In the genomic region with DNA sequence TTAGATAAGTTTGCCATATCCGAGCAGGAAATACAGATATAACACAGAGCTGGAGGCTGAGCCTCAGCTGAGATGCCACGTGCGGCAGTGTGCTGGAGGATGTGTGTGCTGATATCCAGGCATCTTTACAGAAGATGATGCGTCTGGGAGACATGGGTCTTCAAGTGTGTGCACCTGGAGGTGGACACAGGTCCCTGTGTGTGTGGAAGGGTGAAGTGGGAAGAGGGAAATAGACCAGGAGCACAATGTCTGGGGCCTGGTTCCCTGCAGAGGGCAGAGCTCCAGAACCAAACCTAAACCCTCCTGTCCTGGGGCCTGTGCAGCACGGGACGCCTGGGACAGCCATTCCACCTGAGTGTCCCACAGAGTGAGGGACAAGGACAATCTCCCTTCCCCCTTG, we compare ENCODE assay signal across 39 cellular contexts.
"Had no signal": no experiment of that assay in that cellular context is flagged by ENCODE, and none has a peak within 500 bp of the region (broad histone marks: within the 10 kb centered on the region; RNA-seq: fewer than 3 reads in every experiment).

No MANE protein-coding gene starts in this region.

- H3K27me3 Mint-ChIP-seq: activated CD4-positive, alpha-beta memory T cell treated with anti-CD3 and anti-CD28 coated beads for 36 hours; activated CD4-positive, alpha-beta T cell treated with anti-CD3 and anti-CD28 coated beads for 36 hours; activated CD4-positive, alpha-beta T cell treated with anti-CD3 and anti-CD28 coated beads, Interleukin-2, amount 10 ng/mL, durations not matched to agents 24 days and 14 days; activated CD8-positive, alpha-beta T cell treated with anti-CD3 and anti-CD28 coated beads for 36 hours; activated naive CD8-positive, alpha-beta T cell treated with anti-CD3 and anti-CD28 coated beads for 36 hours; activated T-helper 17 cell treated with anti-CD3 and anti-CD28 coated beads, Interleukin-2, amount 50 U/mL, for 72 hours had no signal

- H3K4me1 ChIP-seq: adrenal gland, body of pancreas, breast epithelium had no signal

- H3K27me3 ChIP-seq: adrenal gland, body of pancreas, brain microvascular endothelial cell, breast epithelium had no signal

- FAIRE-seq: astrocyte, TTC549 had no signal

- H3K36me3 ChIP-seq: adrenal gland, brain microvascular endothelial cell, breast epithelium, WERI-Rb-1 had no signal

- H3K27ac ChIP-seq: adrenal gland, body of pancreas, brain microvascular endothelial cell, breast epithelium, WERI-Rb-1 had no signal

- ATAC-seq: activated CD4-positive, alpha-beta T cell treated with anti-CD3 and anti-CD28 coated beads for 36 hours; activated CD8-positive, alpha-beta T cell treated with anti-CD3 and anti-CD28 coated beads for 36 hours; activated naive CD4-positive, alpha-beta T cell treated with anti-CD3 and anti-CD28 coated beads, Interleukin-2, amount 50 U/mL, for 72 hours; activated T-cell treated with anti-CD3 and anti-CD28 coated beads, Interleukin-2, amount 50 U/mL, for 4 hours; activated T-cell treated with anti-CD3 and anti-CD28 coated beads, Interleukin-2, amount 50 U/mL, for 72 hours; activated T-helper 17 cell treated with anti-CD3 and anti-CD28 coated beads, Interleukin-2, amount 50 U/mL, for 72 hours; body of pancreas; WTC11 had no signal

- H3K4me3 Mint-ChIP-seq: activated CD4-positive, alpha-beta memory T cell treated with anti-CD3 and anti-CD28 coated beads for 36 hours; activated CD4-positive, alpha-beta T cell treated with anti-CD3 and anti-CD28 coated beads for 36 hours; activated CD4-positive, alpha-beta T cell treated with anti-CD3 and anti-CD28 coated beads, Interleukin-2, amount 10 ng/mL, durations not matched to agents 24 days and 14 days; activated CD8-positive, alpha-beta T cell treated with anti-CD3 and anti-CD28 coated beads for 36 hours; activated naive CD4-positive, alpha-beta T cell treated with anti-CD3 and anti-CD28 coated beads for 36 hours; activated naive CD8-positive, alpha-beta T cell treated with anti-CD3 and anti-CD28 coated beads for 36 hours; activated T-cell treated with anti-CD3 and anti-CD28 coated beads, Interleukin-2, amount 50 U/mL, for 4 hours; activated T-cell treated with anti-CD3 and anti-CD28 coated beads, Interleukin-2, amount 50 U/mL, for 72 hours; activated T-helper 1 cell treated with anti-CD3 and anti-CD28 coated beads, Interleukin-12 subunit alpha, Interleukin-12 subunit beta, Interleukin-2, Interleukin-4 antibody, amounts not matched to agents 30 ng/mL and 10 ng/mL and 1 ng/mL, durations not matched to agents 14 hours and 24 hours and 36 hours; activated T-helper 17 cell treated with anti-CD3 and anti-CD28 coated beads, Interleukin-2, amount 50 U/mL, for 72 hours; T-helper 1 cell treated with Interleukin-12 subunit alpha and Interleukin-12 subunit beta and Interleukin-4 antibody, amounts not matched to agents 30 μg/mL and 1 μg/mL, for 36 hours; T-helper 2 cell treated with Interferon-gamma antibody and Interleukin-4, amounts not matched to agents 5 μg/mL and 100 μg/mL, for 36 hours; WTC11 had no signal

- H3K9me3 Mint-ChIP-seq: activated CD4-positive, alpha-beta memory T cell treated with anti-CD3 and anti-CD28 coated beads for 36 hours; activated CD4-positive, alpha-beta T cell treated with anti-CD3 and anti-CD28 coated beads, Interleukin-2, amount 10 ng/mL, durations not matched to agents 24 days and 14 days; activated naive CD4-positive, alpha-beta T cell treated with anti-CD3 and anti-CD28 coated beads for 36 hours; activated naive CD4-positive, alpha-beta T cell treated with anti-CD3 and anti-CD28 coated beads, Interleukin-2, amount 50 U/mL, for 72 hours; activated naive CD8-positive, alpha-beta T cell treated with anti-CD3 and anti-CD28 coated beads for 36 hours; activated T-cell treated with anti-CD3 and anti-CD28 coated beads, Interleukin-2, amount 50 U/mL, for 4 hours; activated T-cell treated with anti-CD3 and anti-CD28 coated beads, Interleukin-2, amount 50 U/mL, for 72 hours; activated T-helper 1 cell treated with anti-CD3 and anti-CD28 coated beads, Interleukin-12 subunit alpha, Interleukin-12 subunit beta, Interleukin-2, Interleukin-4 antibody, amounts not matched to agents 30 ng/mL and 10 ng/mL and 1 ng/mL, durations not matched to agents 14 hours and 24 hours and 36 hours; activated T-helper 17 cell treated with anti-CD3 and anti-CD28 coated beads, Interleukin-2, amount 50 U/mL, for 72 hours; T-helper 1 cell treated with Interleukin-12 subunit alpha and Interleukin-12 subunit beta and Interleukin-4 antibody, amounts not matched to agents 30 μg/mL and 1 μg/mL, for 36 hours; T-helper 2 cell treated with Interferon-gamma antibody and Interleukin-4, amounts not matched to agents 5 μg/mL and 100 μg/mL, for 36 hours had no signal

- H3K27ac Mint-ChIP-seq: activated CD4-positive, alpha-beta memory T cell treated with anti-CD3 and anti-CD28 coated beads for 36 hours; activated CD4-positive, alpha-beta T cell treated with anti-CD3 and anti-CD28 coated beads for 36 hours; activated CD4-positive, alpha-beta T cell treated with anti-CD3 and anti-CD28 coated beads, Interleukin-2, amount 10 ng/mL, durations not matched to agents 24 days and 14 days; activated CD8-positive, alpha-beta T cell treated with anti-CD3 and anti-CD28 coated beads for 36 hours; activated naive CD4-positive, alpha-beta T cell treated with anti-CD3 and anti-CD28 coated beads for 36 hours; activated naive CD4-positive, alpha-beta T cell treated with anti-CD3 and anti-CD28 coated beads, Interleukin-2, amount 50 U/mL, for 72 hours; activated naive CD8-positive, alpha-beta T cell treated with anti-CD3 and anti-CD28 coated beads for 36 hours; activated T-cell treated with anti-CD3 and anti-CD28 coated beads, Interleukin-2, amount 50 U/mL, for 72 hours; activated T-helper 1 cell treated with anti-CD3 and anti-CD28 coated beads, Interleukin-12 subunit alpha, Interleukin-12 subunit beta, Interleukin-2, Interleukin-4 antibody, amounts not matched to agents 30 ng/mL and 10 ng/mL and 1 ng/mL, durations not matched to agents 14 hours and 24 hours and 36 hours; activated T-helper 17 cell treated with anti-CD3 and anti-CD28 coated beads, Interleukin-2, amount 50 U/mL, for 72 hours; T-helper 1 cell treated with Interleukin-12 subunit alpha and Interleukin-12 subunit beta and Interleukin-4 antibody, amounts not matched to agents 30 μg/mL and 1 μg/mL, for 36 hours; T-helper 2 cell treated with Interferon-gamma antibody and Interleukin-4, amounts not matched to agents 5 μg/mL and 100 μg/mL, for 36 hours; WTC11 had no signal

- H3K4me1 Mint-ChIP-seq: activated CD4-positive, alpha-beta T cell treated with anti-CD3 and anti-CD28 coated beads for 36 hours; activated CD4-positive, alpha-beta T cell treated with anti-CD3 and anti-CD28 coated beads, Interleukin-2, amount 10 ng/mL, durations not matched to agents 24 days and 14 days; activated naive CD8-positive, alpha-beta T cell treated with anti-CD3 and anti-CD28 coated beads for 36 hours; activated T-helper 17 cell treated with anti-CD3 and anti-CD28 coated beads, Interleukin-2, amount 50 U/mL, for 72 hours had no signal

- H3K9me3 ChIP-seq: adrenal gland, body of pancreas, breast epithelium had no signal

- H3K36me3 Mint-ChIP-seq: activated CD4-positive, alpha-beta memory T cell treated with anti-CD3 and anti-CD28 coated beads for 36 hours; activated naive CD4-positive, alpha-beta T cell treated with anti-CD3 and anti-CD28 coated beads, Interleukin-2, amount 50 U/mL, for 72 hours; activated naive CD8-positive, alpha-beta T cell treated with anti-CD3 and anti-CD28 coated beads for 36 hours; WTC11 had no signal

- H3K4me3 ChIP-seq: adrenal gland, body of pancreas, breast epithelium had no signal

- DNase-seq: activated CD4-positive, alpha-beta memory T cell treated with anti-CD3 and anti-CD28 coated beads for 36 hours; activated CD4-positive, alpha-beta T cell treated with anti-CD3 and anti-CD28 coated beads for 1 hour; activated CD4-positive, alpha-beta T cell treated with anti-CD3 and anti-CD28 coated beads for 36 hours; activated CD4-positive, alpha-beta T cell treated with anti-CD3 and anti-CD28 coated beads, Interleukin-2, amount 10 ng/mL, durations not matched to agents 24 days and 14 days; activated CD4-positive, alpha-beta T cell treated with anti-CD3 and anti-CD28 coated beads, Interleukin-2, amount 50 U/mL, for 1 hour; activated CD4-positive, alpha-beta T cell treated with anti-CD3 and anti-CD28 coated beads, Interleukin-2, amount 50 U/mL, for 4 hours; activated CD4-positive, CD25-positive, alpha-beta regulatory T cell; activated CD8-positive, alpha-beta memory T cell treated with anti-CD3 and anti-CD28 coated beads, Interleukin-2, amount 50 U/mL, for 4 hours; activated CD8-positive, alpha-beta T cell treated with anti-CD3 and anti-CD28 coated beads for 36 hours; activated effector memory CD4-positive, alpha-beta T cell treated with anti-CD3 and anti-CD28 coated beads, Interleukin-2, amount 50 U/mL, for 16 hours; activated gamma-delta T cell treated with Interleukin-2 at 50 U/mL for 16 hours; activated naive CD4-positive, alpha-beta T cell; activated naive CD4-positive, alpha-beta T cell treated with anti-CD3 and anti-CD28 coated beads for 36 hours; activated naive CD4-positive, alpha-beta T cell treated with anti-CD3 and anti-CD28 coated beads, Interleukin-2, amount 50 U/mL, for 16 hours; activated naive CD8-positive, alpha-beta T cell treated with anti-CD3 and anti-CD28 coated beads for 36 hours; activated T-cell treated with anti-CD3 and anti-CD28 coated beads for 4 hours; activated T-cell treated with anti-CD3 and anti-CD28 coated beads, Interleukin-2, amount 50 U/mL, for 1 hour; activated T-cell treated with anti-CD3 and anti-CD28 coated beads, Interleukin-2, amount 50 U/mL, for 4 hours; activated T-cell treated with anti-CD3 and anti-CD28 coated beads, Interleukin-2, amount 50 U/mL, for 72 hours; adrenal gland; amniotic stem cell; aorta; body of pancreas; brain microvascular endothelial cell; central memory CD4-positive, alpha-beta T cell; SW 1271; T-helper 1 cell; T-helper 2 cell; T-helper 9 cell; WERI-Rb-1 had no signal
